Comparison of ENCODE assay signal across 13 cellular contexts in genomic region chr22:32106930-32107329, GRCh38. TPM values are rescaled to one million over a fixed set of nuclear protein-coding genes. Genes with fewer than 3 reads are reported as not detected.
DNase-seq lines count a peak whose midpoint lies in the region; ATAC-seq, FAIRE-seq and TF ChIP-seq lines count a peak whose summit lies in the region.
"Had no signal": no experiment of that assay in that cellular context is flagged by ENCODE, and none has a peak within 500 bp of the region (broad histone marks: within the 10 kb centered on the region; RNA-seq: fewer than 3 reads in every experiment).

No MANE protein-coding gene starts in this region.

- FAIRE-seq in A549 (lab: Jason Lieb, UNC) = no peak

- WGBS in A549 (ENCODE audit: missing lambda C conversion rate) = 0% methylated on average over 1 of the region's 1 CpG
- 0% methylated on average over 1 of the region's 1 CpG for WGBS in SK-N-SH (ENCODE audit: low lambda C conversion rate)

- H3K27me3 ChIP-seq in GM23338 (ENCODE audit: insufficient read depth) (no peaks in the 10 kb centered on the region), SK-N-SH (ENCODE audit: insufficient read depth) (0 out of 2 replicates have a peak, but pooled peaks cover 3% of the 10 kb centered on the region)
- H3K27me3 ChIP-seq: testis had no signal

- H3K4me1 Mint-ChIP-seq in GM23338 = no peaks in the 10 kb centered on the region; the same call in 2 of the 3 replicates
- H3K4me1 Mint-ChIP-seq: CD14-positive monocyte had no signal

- H3K4me1 ChIP-seq in A549 (no peaks in the 10 kb centered on the region), GM23338 (ENCODE audit: insufficient read depth) (no peaks in the 10 kb centered on the region), SK-N-SH (ENCODE audit: control insufficient read depth in 1 of 2, insufficient read depth in 2 of 2, low read depth in 1 of 2, low read length in 1 of 2) (no peaks in the 10 kb centered on the region)
- H3K4me1 ChIP-seq: testis had no signal

- H4K20me1 ChIP-seq in GM23338 (replicated peaks; ENCODE audit: insufficient read depth) (no peaks in the 10 kb centered on the region; the same call in 1 of the 2 replicates), SK-N-SH (ENCODE audit: insufficient read depth) (no peaks in the 10 kb centered on the region)

- ATAC-seq in A549 (no peak), GM23338 (peak; percentile 90)

- no peaks in the 10 kb centered on the region for H3K36me3 ChIP-seq in GM23338 (ENCODE audit: insufficient read depth)
- no peaks in the 10 kb centered on the region for H3K36me3 ChIP-seq in SK-N-SH (replicated peaks in 1 of 2; ENCODE audit: control insufficient read depth in 1 of 2, insufficient read depth in 2 of 2, low read length in 1 of 2)

- H3K9ac ChIP-seq in SK-N-SH = no peak overlapping the region

- H2AFZ ChIP-seq in GM23338 = no peak overlapping the region
- no peak overlapping the region for H2AFZ ChIP-seq in SK-N-SH (ENCODE audit: low read depth)

- TF ChIP-seq RAD21 in A549 (conservative IDR thresholded peaks at IDR 0.05 in 1 of 2, IDR thresholded peaks at IDR 0.05 in 1 of 2) = no peak
- no peak for TF ChIP-seq RAD21 in SK-N-SH (IDR thresholded peaks at IDR 0.05; ENCODE audit: low read length)

- no peaks in the 10 kb centered on the region for H3K9me3 Mint-ChIP-seq in GM23338
- H3K9me3 Mint-ChIP-seq: CD14-positive monocyte had no signal

- no peaks in the 10 kb centered on the region for H3K27me3 Mint-ChIP-seq in GM23338 (ENCODE audit: insufficient read depth, low read depth, poor library complexity)

- POLR2A ChIA-PET in A549 (lab: Yijun Ruan, JAX) (no interaction called here), SK-N-SH (lab: Yijun Ruan, JAX) (interaction anchor here (0.6 kb wide), 1 partner anchor 517 kb away, joined by 5 read pairs; no protein-coding TSS in a partner anchor)

- no peak overlapping the region for H3K4me3 Mint-ChIP-seq in GM23338
- H3K4me3 Mint-ChIP-seq: CD14-positive monocyte had no signal

- H3F3A ChIP-seq in GM23338 (replicated peaks; ENCODE audit: low read depth) (no peaks in the 10 kb centered on the region), SK-N-SH (replicated peaks; ENCODE audit: insufficient read depth) (no peaks in the 10 kb centered on the region)

- no peaks in the 10 kb centered on the region for H3K79me2 ChIP-seq in GM23338 (replicated peaks; ENCODE audit: insufficient read depth)
- H3K79me2 ChIP-seq in SK-N-SH (ENCODE audit: insufficient read depth) = no peaks in the 10 kb centered on the region

- no peak for TF ChIP-seq POLR2A in A549 (IDR thresholded peaks at IDR 0.05; ENCODE audit: low read length)

- H3K9me2 ChIP-seq in GM23338 (ENCODE audit: insufficient read depth) = no peaks in the 10 kb centered on the region
- no peaks in the 10 kb centered on the region for H3K9me2 ChIP-seq in SK-N-SH

- CTCF ChIA-PET in A549 (lab: Yijun Ruan, JAX) (interaction anchor here (0.9 to 1.5 kb wide), 4 partner anchors 159 to 894 kb away, joined by 3 read pairs; no protein-coding TSS in a partner anchor), SK-N-SH (lab: Yijun Ruan, JAX) (interaction anchor here (1.0 to 1.6 kb wide), 1 partner anchor 159 kb away, joined by 6 read pairs; no protein-coding TSS in a partner anchor)

- TF ChIP-seq CTCF in A549 (IDR thresholded peaks at IDR 0.05) (no peak), GM23338 (conservative IDR thresholded peaks at IDR 0.05; ENCODE audit: low read depth in 2 of 2) (no peak), SK-N-SH (IDR thresholded peaks at IDR 0.05) (no peak), fibroblast of pulmonary artery (IDR thresholded peaks at IDR 0.05; ENCODE audit: low read length, missing control alignments) (no peak)

- TF ChIP-seq EP300 in A549 (IDR thresholded peaks at IDR 0.05) = no peak
- no peak for TF ChIP-seq EP300 in SK-N-SH (IDR thresholded peaks at IDR 0.05; ENCODE audit: borderline replicate concordance in 1 of 2, low read depth in 1 of 2, low read length in 1 of 2)

- H3K27ac Mint-ChIP-seq in GM23338 = no peak overlapping the region
- H3K27ac Mint-ChIP-seq: CD14-positive monocyte had no signal

- H3K4me2 ChIP-seq in A549 = no peak overlapping the region
- no peak overlapping the region for H3K4me2 ChIP-seq in GM23338
- no peak overlapping the region for H3K4me2 ChIP-seq in SK-N-SH

- H3K27ac ChIP-seq in A549 (no peak overlapping the region), GM23338 (ENCODE audit: low read depth) (no peak overlapping the region), SK-N-SH (ENCODE audit: low read depth in 2 of 2, low read length in 1 of 2) (no peak overlapping the region)
- H3K27ac ChIP-seq: coronary artery, testis had no signal

- H3K36me3 Mint-ChIP-seq in GM23338 (ENCODE audit: low read depth) = no peaks in the 10 kb centered on the region
- H3K36me3 Mint-ChIP-seq: CD14-positive monocyte had no signal

- H3K4me3 ChIP-seq in A549 (no peak overlapping the region), GM23338 (no peak overlapping the region), SK-N-SH (ENCODE audit: low read depth in 2 of 2, low read length in 1 of 2) (no peak overlapping the region), fibroblast of pulmonary artery (replicated peaks; ENCODE audit: low read depth, low read length) (no peak overlapping the region)
- H3K4me3 ChIP-seq: coronary artery, testis had no signal

- DNase-seq in A549 (ENCODE audit: low read depth in 1 of 2, low spot score in 1 of 2) (no peak), GM23338 (ENCODE audit: low spot score) (peak; percentile 72), SK-N-SH (no peak), fibroblast of pulmonary artery (ENCODE audit: low read depth) (peak; percentile 18), mucosa of gallbladder (ENCODE audit: low spot score) (no peak), NCI-H748 treated with DMSO at 0.1 percent for 48 hours (lab: John Stamatoyannopoulos, UW) (no peak), NCI-H526 (lab: John Stamatoyannopoulos, UW) (no peak)
- DNase-seq in NK-92 treated with Interleukin-12 subunit alpha and Interleukin-12 subunit beta, amount 100 ng/mL, for 24 hours (lab: John Stamatoyannopoulos, UW) = no peak
- DNase-seq: activated CD8-positive, alpha-beta memory T cell treated with anti-CD3 and anti-CD28 coated beads, Interleukin-2, amount 50 U/mL, for 4 hours; SIG-M5; testis had no signal

- H3K9me3 ChIP-seq in A549 = no peaks in the 10 kb centered on the region
- no peaks in the 10 kb centered on the region for H3K9me3 ChIP-seq in SK-N-SH
- H3K9me3 ChIP-seq: testis had no signal

TF ChIP-seq in A549, 52 proteins besides CTCF, POLR2A, EP300 and RAD21 (continues in another document):
- no peak for TF ChIP-seq FOXS1 (CRISPR knock-in tag; IDR thresholded peaks at IDR 0.05)
- no peak for TF ChIP-seq MAFK (IDR thresholded peaks at IDR 0.05; ENCODE audit: partially characterized antibody)

TF ChIP-seq in GM23338, 12 proteins besides CTCF, POLR2A, EP300 and RAD21 (continues in another document):
- TF ChIP-seq ZNF331 (CRISPR knock-in tag; IDR thresholded peaks at IDR 0.05; ENCODE audit: low read depth) = no peak

TF ChIP-seq in SK-N-SH, 30 proteins besides CTCF, POLR2A, EP300 and RAD21:
- TF ChIP-seq PBX3 (IDR thresholded peaks at IDR 0.05) (no peak), REST (IDR thresholded peaks at IDR 0.05; ENCODE audit: low read depth, low read length) (peak; percentile 95)

RNA-seq across cellular contexts. Expression of gene C22orf42, which starts 52.2 kb away (rescaled TPM):
- polyA plus RNA-seq in A549 (2011; rRNA removed) = not detected in 2 replicates
- polyA plus RNA-seq in A549 (2012; cell fraction: cytosol; rRNA removed) = not detected in 2 replicates
- polyA plus RNA-seq in A549 (2012; cell fraction: nucleus; rRNA removed) = not detected in 2 replicates
- polyA plus RNA-seq in A549 (2017; fragmentation: RNase III; extraction: RNeasy Plus Mini Kit Qiagen cat#74134 plus additional on column Dnase treatment) = not detected in 3 replicates
- polyA minus RNA-seq in A549 (2011; rRNA and poly(A)+ RNA removed) = not detected in 2 replicates
- total RNA-seq in GM23338 (2014; rRNA removed; shearing (Covaris generic)) = 0.23 and 0.76 TPM in 2 replicates
- polyA plus RNA-seq in GM23338 (2016; fragmentation: Nextera tagmentation; extraction: Ambion mirVana) = 0.49 and 1.2 TPM in 2 replicates
- not detected in 2 replicates for polyA plus RNA-seq in SK-N-SH (2012; rRNA removed)
- not detected in 2 replicates for polyA plus RNA-seq in SK-N-SH (2012; cell fraction: cytosol; rRNA removed)
- not detected in 2 replicates for polyA plus RNA-seq in SK-N-SH (2012; cell fraction: nucleus; rRNA removed)
- total RNA-seq in mucosa of gallbladder = not detected

Comparison
In these comparisons a context has a peak if more than half of its experiments do, and no peak if none do; other contexts are left out.
1. DNase-seq: peak in GM23338 (single experiment) and fibroblast of pulmonary artery (single experiment); none in A549 (0 of 2), SK-N-SH (single experiment), mucosa of gallbladder (single experiment), NCI-H748 treated with DMSO at 0.1 percent for 48 hours (single experiment), NK-92 treated with Interleukin-12 subunit alpha and Interleukin-12 subunit beta, amount 100 ng/mL, for 24 hours (single experiment) and NCI-H526 (0 of 2).
2. Of the 12 proteins assayed by ChIP-seq in both A549 and SK-N-SH: peak only in A549: none; only in SK-N-SH: none; in both: REST; in neither: 11.